Comparison of ENCODE assay signal across 23 cellular contexts in genomic region chr5:88551724-88552345, GRCh38.
A peak's percentile ranks its signal among the peaks of the same experiment; 100 is the strongest.
DNase-seq lines count a peak whose midpoint lies in the region; ATAC-seq and TF ChIP-seq lines count a peak whose summit lies in the region.
"Had no signal": no experiment of that assay in that cellular context is flagged by ENCODE, and none has a peak within 500 bp of the region (broad histone marks: within the 10 kb centered on the region; RNA-seq: fewer than 3 reads in every experiment).

No MANE protein-coding gene starts in this region.

- intact Hi-C loops in mucosa of descending colon (cut with DNase I, micrococcal nuclease), result no loop called here

- H3K4me3 ChIP-seq in OCI-LY1 (ENCODE audit: low read depth, low read length, poor library complexity, severe bottlenecking) (no peak overlapping the region), neural cell (ENCODE audit: low read length) (peak overlapping the region; percentile 42), mucosa of descending colon (no peak overlapping the region)
- H3K4me3 ChIP-seq: right atrium auricular region, stomach had no signal

- H3K36me3 ChIP-seq in OCI-LY1 (ENCODE audit: insufficient read depth, low read length), result no peaks in the 10 kb centered on the region
- H3K36me3 ChIP-seq in neural cell (ENCODE audit: insufficient read depth, low read length), result no peaks in the 10 kb centered on the region
- no peaks in the 10 kb centered on the region for H3K36me3 ChIP-seq in mucosa of descending colon (ENCODE audit: low read depth)
- H3K36me3 ChIP-seq: right atrium auricular region, stomach had no signal

- H3F3A ChIP-seq in OCI-LY1 (ENCODE audit: insufficient read depth, low read length) (no peaks in the 10 kb centered on the region), neural cell (ENCODE audit: insufficient read depth, low read length, poor library complexity, severe bottlenecking) (peaks cover 2% of the 10 kb centered on the region)

- H2AFZ ChIP-seq in OCI-LY1 (ENCODE audit: low read length) (peak overlapping the region; percentile 80; the same call in 1 of the 2 replicates), neural cell (ENCODE audit: low read depth, low read length) (no peak overlapping the region)

- DNase-seq in COR-L47 (lab: John Stamatoyannopoulos, UW) (peak; percentile 1), globus pallidus (ENCODE audit: low spot score) (peak; percentile 84), DMS79 treated with DMSO at 0.1 percent for 48 hours (lab: John Stamatoyannopoulos, UW) (no peak), omental fat pad (ENCODE audit: low spot score) (no peak), mucosa of descending colon (no peak)
- DNase-seq in stimulated activated CD4-positive, alpha-beta T cell treated with anti-CD3 and anti-CD28 coated beads, Interleukin-4, amount 100 ng/mL, for 4 hours, result no peak
- DNase-seq: activated B cell treated with CpG ODN at 0.5 μM for 24 hours; activated naive CD8-positive, alpha-beta T cell treated with anti-CD3 and anti-CD28 coated beads, Interleukin-2, amount 10 ng/mL, durations not matched to agents 7 days and 5 days; activated T-cell treated with anti-CD3 and anti-CD28 coated beads, Interleukin-2, amount 50 U/mL, for 72 hours; CD4-positive, CD25-positive, alpha-beta regulatory T cell; central memory CD4-positive, alpha-beta T cell; DMS79; effector memory CD4-positive, alpha-beta T cell; HFFc6; Karpas-422; naive B cell; NCI-H1417; NK-92 treated with Interleukin-12 subunit alpha and Interleukin-12 subunit beta, amount 100 ng/mL, for 24 hours; RPMI8226; stomach had no signal

- H4K20me1 ChIP-seq in OCI-LY1 (ENCODE audit: insufficient read depth, low read length) (no peaks in the 10 kb centered on the region), neural cell (ENCODE audit: insufficient read depth) (no peaks in the 10 kb centered on the region)

- no peak overlapping the region for H3K9ac ChIP-seq in OCI-LY1 (ENCODE audit: low read length)
- peak overlapping the region; percentile 41 for H3K9ac ChIP-seq in neural cell (ENCODE audit: low read length)

- H3K9me2 ChIP-seq in OCI-LY1 (ENCODE audit: low read depth, low read length) (no peaks in the 10 kb centered on the region), neural cell (ENCODE audit: insufficient read depth, low read length) (no peaks in the 10 kb centered on the region)

- H3K9me3 ChIP-seq in OCI-LY1 (ENCODE audit: low read length), result no peaks in the 10 kb centered on the region
- H3K9me3 ChIP-seq in neural cell (ENCODE audit: low read length), result no peaks in the 10 kb centered on the region
- no peaks in the 10 kb centered on the region for H3K9me3 ChIP-seq in mucosa of descending colon
- H3K9me3 ChIP-seq: right atrium auricular region, stomach had no signal

- H3K4me1 ChIP-seq in OCI-LY1 (ENCODE audit: insufficient read depth, low read length, severe bottlenecking) (peaks cover 31% of the 10 kb centered on the region), mucosa of descending colon (ENCODE audit: low read depth) (no peaks in the 10 kb centered on the region)
- H3K4me1 ChIP-seq: right atrium auricular region, stomach had no signal

- H3K4me2 ChIP-seq in OCI-LY1 (ENCODE audit: low read length), result no peak overlapping the region
- H3K4me2 ChIP-seq in neural cell (ENCODE audit: low read length), result no peak overlapping the region

- H3K27ac ChIP-seq in OCI-LY1 (ENCODE audit: low read depth, low read length, poor library complexity, severe bottlenecking), result no peak overlapping the region
- no peak overlapping the region for H3K27ac ChIP-seq in neural cell (ENCODE audit: low read length)
- H3K27ac ChIP-seq: right atrium auricular region, stomach had no signal

- no peak for ATAC-seq in omental fat pad (ENCODE audit: low FRiP score)
- no peak for ATAC-seq in mucosa of descending colon
- ATAC-seq: activated T-cell treated with anti-CD3 and anti-CD28 coated beads, Interleukin-2, amount 50 U/mL, for 72 hours had no signal

- no peak for TF ChIP-seq RAD21 in neural cell (conservative IDR thresholded peaks at IDR 0.05)

- no peaks in the 10 kb centered on the region for H3K79me2 ChIP-seq in OCI-LY1 (ENCODE audit: insufficient read depth, low read length)
- peaks cover 10% of the 10 kb centered on the region for H3K79me2 ChIP-seq in neural cell (replicated peaks; ENCODE audit: insufficient read depth, low read length)

- TF ChIP-seq CTCF in OCI-LY1 (IDR thresholded peaks at IDR 0.05; ENCODE audit: low read length) (no peak), neural cell (IDR thresholded peaks at IDR 0.05; ENCODE audit: poor library complexity, severe bottlenecking) (no peak), omental fat pad (IDR thresholded peaks at IDR 0.05) (no peak), mucosa of descending colon (IDR thresholded peaks at IDR 0.05) (no peak)

- no peak for TF ChIP-seq EP300 in neural cell (conservative IDR thresholded peaks at IDR 0.05; ENCODE audit: poor library complexity, severe bottlenecking)

- no peaks in the 10 kb centered on the region for H3K27me3 ChIP-seq in OCI-LY1 (ENCODE audit: insufficient read depth, low read length)
- H3K27me3 ChIP-seq in neural cell (ENCODE audit: insufficient read depth, low read depth, low read length), result no peaks in the 10 kb centered on the region
- H3K27me3 ChIP-seq: right atrium auricular region, stomach had no signal

TF ChIP-seq in neural cell, 6 proteins besides CTCF, POLR2A, EP300 and RAD21:
- TF ChIP-seq SMC3 (conservative IDR thresholded peaks at IDR 0.05; ENCODE audit: poor library complexity), result no peak
- TF ChIP-seq REST (IDR thresholded peaks at IDR 0.05; ENCODE audit: borderline replicate concordance), result no peak
- TF ChIP-seq MXI1 (conservative IDR thresholded peaks at IDR 0.05; ENCODE audit: poor library complexity, severe bottlenecking), result no peak
- TF ChIP-seq POLR2AphosphoS5 (IDR thresholded peaks at IDR 0.05), result no peak
- TF ChIP-seq TAF1 (IDR thresholded peaks at IDR 0.05; ENCODE audit: low read depth), result no peak
- no peak for TF ChIP-seq EZH2 (IDR thresholded peaks at IDR 0.05; ENCODE audit: borderline replicate concordance, insufficient read depth, low read length, poor library complexity, severe bottlenecking)
TF ChIP-seq in neural cell: peak in this region for 0.

Comparison
In these comparisons a context has a peak if more than half of its experiments do, and no peak if none do; other contexts are left out.
1. DNase-seq: peak in COR-L47 (single experiment) and globus pallidus (single experiment); none in DMS79 treated with DMSO at 0.1 percent for 48 hours (single experiment), stimulated activated CD4-positive, alpha-beta T cell treated with anti-CD3 and anti-CD28 coated beads, Interleukin-4, amount 100 ng/mL, for 4 hours (0 of 2), omental fat pad (single experiment) and mucosa of descending colon (0 of 3).